In genomic region chr13:42377640-42378382, GRCh38 we compare ENCODE assay signal across 8 cellular contexts.
DNase-seq lines count a peak whose midpoint lies in the region; ATAC-seq and TF ChIP-seq lines count a peak whose summit lies in the region.

No MANE protein-coding gene starts in this region.

- H3K4me1 ChIP-seq in esophagus squamous epithelium = no peaks in the 10 kb centered on the region
- H3K4me1 ChIP-seq in effector memory CD4-positive, alpha-beta T cell (ENCODE audit: control insufficient read depth, insufficient read depth, low read length, poor library complexity, severe bottlenecking) = peaks cover 4% of the 10 kb centered on the region

- H3K4me3 Mint-ChIP-seq in progenitor cell of endocrine pancreas (ENCODE audit: low read depth) = no peak overlapping the region

- H3K27me3 ChIP-seq in esophagus squamous epithelium = no peaks in the 10 kb centered on the region
- H3K27me3 ChIP-seq in effector memory CD4-positive, alpha-beta T cell (replicated peaks; ENCODE audit: control insufficient read depth, insufficient read depth, low read length, poor library complexity, severe bottlenecking) = no peaks in the 10 kb centered on the region

- no peak for TF ChIP-seq POLR2A in esophagus squamous epithelium (IDR thresholded peaks at IDR 0.05)

- peaks cover 3% of the 10 kb centered on the region for H3K9me3 Mint-ChIP-seq in progenitor cell of endocrine pancreas (ENCODE audit: low read depth)

- H3K36me3 Mint-ChIP-seq in progenitor cell of endocrine pancreas (ENCODE audit: insufficient read depth) = no peaks in the 10 kb centered on the region

- 31 to 47% methylated on average over 4 of the region's 4 CpGs for WGBS in esophagus squamous epithelium, 2 donors

- H3K27ac Mint-ChIP-seq in progenitor cell of endocrine pancreas = no peak overlapping the region

- in situ Hi-C loops in astrocyte of the spinal cord (cut with HindIII; ENCODE audit: low sequenced_read_pairs) = no loop called here

- no peaks in the 10 kb centered on the region for H3K9me3 ChIP-seq in esophagus squamous epithelium
- no peaks in the 10 kb centered on the region for H3K9me3 ChIP-seq in effector memory CD4-positive, alpha-beta T cell (ENCODE audit: control insufficient read depth, low read length)

- no peaks in the 10 kb centered on the region for H3K4me1 Mint-ChIP-seq in progenitor cell of endocrine pancreas (ENCODE audit: low read depth)

- H3K27me3 Mint-ChIP-seq in progenitor cell of endocrine pancreas = no peaks in the 10 kb centered on the region

- intact Hi-C loops in esophagus squamous epithelium (cut with DNase I) = no loop called here

- peak; percentile 82 to 85 for DNase-seq in Kasumi-1 (lab: John Stamatoyannopoulos, UW)
- DNase-seq in astrocyte of the spinal cord (ENCODE audit: low read depth, low spot score) = peak; percentile 69
- no peak for DNase-seq in esophagus squamous epithelium (lab: John Stamatoyannopoulos, UW)
- DNase-seq in effector memory CD4-positive, alpha-beta T cell = no peak
- DNase-seq in NCI-H1105 (lab: John Stamatoyannopoulos, UW) = no peak
- DNase-seq in progenitor cell of endocrine pancreas (ENCODE audit: low spot score, unreplicated experiment) = no peak

- ATAC-seq in GM18517 (IDR thresholded peaks at IDR 0.05; ENCODE audit: unreplicated experiment) (peak; percentile 84), GM21717 (IDR thresholded peaks at IDR 0.05; ENCODE audit: unreplicated experiment) (peak; percentile 80)

- H3K27ac ChIP-seq in esophagus squamous epithelium = no peak overlapping the region
- no peak overlapping the region for H3K27ac ChIP-seq in effector memory CD4-positive, alpha-beta T cell (ENCODE audit: insufficient read depth, low read length, poor library complexity, severe bottlenecking)

- no peak overlapping the region for H3K4me3 ChIP-seq in astrocyte of the spinal cord (ENCODE audit: low read depth, low read length)
- no peak overlapping the region for H3K4me3 ChIP-seq in esophagus squamous epithelium
- H3K4me3 ChIP-seq in effector memory CD4-positive, alpha-beta T cell (ENCODE audit: insufficient read depth, low read depth, low read length, poor library complexity, severe bottlenecking) = no peak overlapping the region

- H3K36me3 ChIP-seq in esophagus squamous epithelium = no peaks in the 10 kb centered on the region
- H3K36me3 ChIP-seq in effector memory CD4-positive, alpha-beta T cell (ENCODE audit: control insufficient read depth, insufficient read depth, low read length) = no peaks in the 10 kb centered on the region

- TF ChIP-seq CTCF in astrocyte of the spinal cord (IDR thresholded peaks at IDR 0.05; ENCODE audit: low read depth, low read length) = no peak
- no peak for TF ChIP-seq CTCF in esophagus squamous epithelium (IDR thresholded peaks at IDR 0.05)
- TF ChIP-seq CTCF in progenitor cell of endocrine pancreas (IDR thresholded peaks at IDR 0.05; ENCODE audit: unreplicated experiment) = no peak

Comparison
In these comparisons a context has a peak if more than half of its experiments do, and no peak if none do; other contexts are left out.
1. DNase-seq: peak in Kasumi-1 (2 of 2) and astrocyte of the spinal cord (single experiment); none in esophagus squamous epithelium (single experiment), effector memory CD4-positive, alpha-beta T cell (0 of 3), NCI-H1105 (single experiment) and progenitor cell of endocrine pancreas (single experiment).